Comparison of ENCODE assay signal across 28 cellular contexts in the genomic region with DNA sequence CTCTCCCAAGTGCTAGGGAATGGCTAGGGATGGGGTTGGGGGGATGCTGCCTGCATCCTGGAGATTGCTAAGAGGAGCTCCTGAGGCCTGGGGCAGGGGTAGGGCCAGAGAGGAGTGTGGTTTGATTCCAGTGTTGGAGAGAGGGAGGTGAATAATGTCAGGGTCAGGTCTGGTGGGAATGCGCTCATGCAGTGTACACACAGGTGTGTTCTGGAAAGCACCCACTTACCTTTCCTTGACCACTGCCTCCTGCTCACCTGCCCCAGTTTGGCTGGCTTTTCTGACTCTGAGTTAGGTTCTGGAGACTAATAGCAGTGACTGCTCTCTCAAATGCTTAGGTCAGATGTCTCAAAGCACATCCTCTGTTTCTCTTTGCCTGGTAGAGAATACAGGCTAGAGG.
"Had no signal": no experiment of that assay in that cellular context is flagged by ENCODE, and none has a peak within 500 bp of the region (broad histone marks: within the 10 kb centered on the region; RNA-seq: fewer than 3 reads in every experiment).

No MANE protein-coding gene starts in this region.

- H3K9me3 ChIP-seq: gastrocnemius medialis, heart left ventricle had no signal

- H3K27ac ChIP-seq: brain microvascular endothelial cell, coronary artery, dorsolateral prefrontal cortex, foreskin keratinocyte, gastrocnemius medialis, heart left ventricle, WERI-Rb-1 had no signal

- DNase-seq: activated B cell treated with CpG ODN at 0.5 μM for 24 hours; activated CD4-positive, alpha-beta T cell treated with anti-CD3 and anti-CD28 coated beads for 48 hours; activated CD4-positive, alpha-beta T cell treated with anti-CD3 and anti-CD28 coated beads, Interleukin-2, amount 50 U/mL, for 1 hour; activated CD4-positive, alpha-beta T cell treated with anti-CD3 and anti-CD28 coated beads, Interleukin-2, amount 50 U/mL, for 48 hours; activated CD8-positive, alpha-beta memory T cell treated with anti-CD3 and anti-CD28 coated beads for 24 hours; activated CD8-positive, alpha-beta T cell treated with anti-CD3 and anti-CD28 coated beads for 36 hours; activated effector memory CD4-positive, alpha-beta T cell treated with anti-CD3 and anti-CD28 coated beads, Interleukin-2, amount 50 U/mL, for 16 hours; activated naive CD4-positive, alpha-beta T cell treated with anti-CD3 and anti-CD28 coated beads for 36 hours; activated naive CD8-positive, alpha-beta T cell treated with anti-CD3 and anti-CD28 coated beads, Interleukin-2, amount 10 ng/mL, durations not matched to agents 7 days and 5 days; activated T-cell treated with anti-CD3 and anti-CD28 coated beads, Interleukin-2, amount 50 U/mL, for 1 hour; activated T-cell treated with anti-CD3 and anti-CD28 coated beads, Interleukin-2, amount 50 U/mL, for 48 hours; amniotic stem cell; anterior cingulate cortex; brain microvascular endothelial cell; dorsolateral prefrontal cortex; effector memory CD4-positive, alpha-beta T cell; endodermal cell; foreskin keratinocyte; gastrocnemius medialis; glutamatergic neuron; heart left ventricle; T-helper 1 cell; T-helper 17 cell; T1000; WERI-Rb-1 had no signal

- H3K36me3 ChIP-seq: brain microvascular endothelial cell, gastrocnemius medialis, heart left ventricle, WERI-Rb-1 had no signal

- ATAC-seq: activated CD4-positive, CD25-positive, alpha-beta regulatory T cell treated with anti-CD3 and anti-CD28 coated beads, Interleukin-2, amount 50 U/mL, for 24 hours; activated CD8-positive, alpha-beta T cell treated with anti-CD3 and anti-CD28 coated beads for 36 hours; esophagus mucosa; foreskin keratinocyte; gastrocnemius medialis; heart left ventricle; T-helper 17 cell had no signal

- H3K4me1 ChIP-seq: foreskin keratinocyte had no signal

- H3K27me3 ChIP-seq: brain microvascular endothelial cell, dorsolateral prefrontal cortex, foreskin keratinocyte, gastrocnemius medialis, heart left ventricle had no signal

- H3K4me3 ChIP-seq: coronary artery, dorsolateral prefrontal cortex, gastrocnemius medialis, heart left ventricle had no signal
